15 cellular contexts compared by ENCODE assay signal in the genomic region with DNA sequence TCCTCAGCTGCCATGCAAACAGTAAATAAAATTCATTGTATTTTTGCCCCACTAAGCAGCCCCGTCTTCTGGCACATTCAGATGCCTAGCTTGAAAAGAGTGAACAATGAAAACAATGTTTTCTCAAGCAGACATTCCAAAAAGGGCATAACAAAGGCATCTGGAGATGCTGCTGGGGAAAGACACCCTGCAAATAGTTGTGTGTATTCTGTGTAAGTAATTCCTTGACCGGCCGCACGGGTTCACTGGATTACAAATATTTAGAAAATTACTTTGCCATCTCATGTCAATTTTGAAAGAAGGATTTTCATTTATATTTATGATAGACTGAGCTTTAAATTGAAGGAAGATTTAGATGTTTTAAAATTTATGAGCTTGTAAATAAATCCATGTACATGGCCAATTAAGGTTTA.
DNase-seq lines count a peak whose midpoint lies in the region; ATAC-seq and TF ChIP-seq lines count a peak whose summit lies in the region.
"Had no signal": no experiment of that assay in that cellular context is flagged by ENCODE, and none has a peak within 500 bp of the region (broad histone marks: within the 10 kb centered on the region; RNA-seq: fewer than 3 reads in every experiment).

No MANE protein-coding gene starts in this region.

- H3K27ac Mint-ChIP-seq in naive thymus-derived CD4-positive, alpha-beta T cell, result peak overlapping the region in 5 of 9 donors; percentile 2 to 76 (median 41)
- H3K27ac Mint-ChIP-seq in T-cell, result no peak overlapping the region
- no peak overlapping the region for H3K27ac Mint-ChIP-seq in naive thymus-derived CD8-positive, alpha-beta T cell
- H3K27ac Mint-ChIP-seq: activated CD8-positive, alpha-beta T cell treated with anti-CD3 and anti-CD28 coated beads for 36 hours had no signal

- no peak for TF ChIP-seq EP300 in esophagus muscularis mucosa (IDR thresholded peaks at IDR 0.05)

- H3K4me1 ChIP-seq in HUES64 (ENCODE audit: insufficient read depth, low read length) (peaks cover 78% of the 10 kb centered on the region), esophagus muscularis mucosa (peaks cover 66 to 90% (median 87%) of the 10 kb centered on the region in 4 donors)
- H3K4me1 ChIP-seq in naive thymus-derived CD4-positive, alpha-beta T cell (ENCODE audit: control insufficient read depth in 2 of 2, insufficient read depth in 2 of 2, low read length in 2 of 2), result peaks cover 0 to 41% of the 10 kb centered on the region in 2 donors

- H3K9ac ChIP-seq in HUES64 (ENCODE audit: low read depth, low read length), result peak overlapping the region; percentile 58
- H3K9ac ChIP-seq: KMS-11 had no signal

- H3K9me3 ChIP-seq in AG04450 (ENCODE audit: control insufficient read depth, insufficient read depth, low read length), result no peaks in the 10 kb centered on the region
- no peaks in the 10 kb centered on the region for H3K9me3 ChIP-seq in HUES64 (ENCODE audit: insufficient read depth, low read depth, low read length)
- H3K9me3 ChIP-seq in esophagus muscularis mucosa, result no peaks in the 10 kb centered on the region
- no peaks in the 10 kb centered on the region for H3K9me3 ChIP-seq in naive thymus-derived CD4-positive, alpha-beta T cell (ENCODE audit: control insufficient read depth in 2 of 3, low read length in 3 of 3)
- H3K9me3 ChIP-seq: heart right ventricle had no signal

- no peaks in the 10 kb centered on the region for H3K9me3 Mint-ChIP-seq in naive thymus-derived CD4-positive, alpha-beta T cell
- H3K9me3 Mint-ChIP-seq in T-cell, result no peaks in the 10 kb centered on the region
- H3K9me3 Mint-ChIP-seq in naive thymus-derived CD8-positive, alpha-beta T cell, result no peaks in the 10 kb centered on the region
- H3K9me3 Mint-ChIP-seq: activated CD8-positive, alpha-beta T cell treated with anti-CD3 and anti-CD28 coated beads for 36 hours had no signal

- H3K27ac ChIP-seq in AG04450 (ENCODE audit: low read depth, low read length) (no peak overlapping the region), HUES64 (ENCODE audit: low read depth, low read length) (peak overlapping the region; percentile 76), esophagus muscularis mucosa (replicated peaks in 1 of 4) (peak overlapping the region in 2 of 4 donors; percentile 2 to 86)
- H3K27ac ChIP-seq in naive thymus-derived CD4-positive, alpha-beta T cell (ENCODE audit: low read depth, low read length), result no peak overlapping the region
- H3K27ac ChIP-seq: KMS-11 had no signal

- no peaks in the 10 kb centered on the region for H3K27me3 Mint-ChIP-seq in naive thymus-derived CD4-positive, alpha-beta T cell
- no peaks in the 10 kb centered on the region for H3K27me3 Mint-ChIP-seq in T-cell
- H3K27me3 Mint-ChIP-seq in naive thymus-derived CD8-positive, alpha-beta T cell, result no peaks in the 10 kb centered on the region
- H3K27me3 Mint-ChIP-seq: activated CD8-positive, alpha-beta T cell treated with anti-CD3 and anti-CD28 coated beads for 36 hours had no signal

- POLR2A ChIA-PET in AG04450 (lab: Yijun Ruan, JAX) (interaction anchor here (0.6 to 0.7 kb wide), 3 partner anchors 18 to 74 kb away, joined by 3 to 4 read pairs (median 4); no protein-coding TSS in a partner anchor), T-cell (lab: Charles Lee) (interaction anchor here in 1 of 2 donors (0.5 to 0.6 kb wide), 2 partner anchors 32 to 371 kb away, joined by 3 read pairs; no protein-coding TSS in a partner anchor)
- POLR2A ChIA-PET in naive thymus-derived CD4-positive, alpha-beta T cell (lab: Charles Lee), result interaction anchor here (0.8 to 4.5 kb wide), 6 partner anchors 9 to 37 kb away, joined by 3 to 21 read pairs (median 4); no protein-coding TSS in a partner anchor
- POLR2A ChIA-PET in naive thymus-derived CD8-positive, alpha-beta T cell (lab: Charles Lee), result interaction anchor here (0.9 kb wide), 1 partner anchor 467 kb away, joined by 3 read pairs; no protein-coding TSS in a partner anchor

- no peak overlapping the region for H3K4me3 Mint-ChIP-seq in naive thymus-derived CD4-positive, alpha-beta T cell
- H3K4me3 Mint-ChIP-seq in T-cell, result no peak overlapping the region
- H3K4me3 Mint-ChIP-seq in naive thymus-derived CD8-positive, alpha-beta T cell, result no peak overlapping the region
- H3K4me3 Mint-ChIP-seq: activated CD8-positive, alpha-beta T cell treated with anti-CD3 and anti-CD28 coated beads for 36 hours had no signal

- no peak for ATAC-seq in naive thymus-derived CD4-positive, alpha-beta T cell
- ATAC-seq in T-cell (replicated peaks in 1 of 4), result no peak
- ATAC-seq in naive thymus-derived CD8-positive, alpha-beta T cell, result no peak
- ATAC-seq in HG03442 (IDR thresholded peaks at IDR 0.05; ENCODE audit: unreplicated experiment), result no peak
- no peak for ATAC-seq in GM18861 (IDR thresholded peaks at IDR 0.05; ENCODE audit: unreplicated experiment)
- ATAC-seq: activated CD8-positive, alpha-beta T cell treated with anti-CD3 and anti-CD28 coated beads for 36 hours; heart right ventricle; left lobe of liver; Right ventricle myocardium inferior had no signal

- intact Hi-C loops in esophagus muscularis mucosa (cut with DNase I), result no loop called here
- intact Hi-C loops in naive thymus-derived CD4-positive, alpha-beta T cell (cut with micrococcal nuclease), result loop anchor here in 1 of 2 donors (5.0 to 10.0 kb wide), 2 partner anchors 67 to 215 kb away; no protein-coding TSS in a partner anchor

- no peak for TF ChIP-seq POLR2A in esophagus muscularis mucosa (IDR thresholded peaks at IDR 0.05; ENCODE audit: low read depth)

- H3K27me3 ChIP-seq in AG04450 (ENCODE audit: control insufficient read depth, insufficient read depth, low read length) (no peaks in the 10 kb centered on the region), HUES64 (ENCODE audit: insufficient read depth, low read length) (no peaks in the 10 kb centered on the region), esophagus muscularis mucosa (no peaks in the 10 kb centered on the region)
- no peaks in the 10 kb centered on the region for H3K27me3 ChIP-seq in naive thymus-derived CD4-positive, alpha-beta T cell (ENCODE audit: control insufficient read depth in 2 of 2, insufficient read depth in 2 of 2, low read length in 2 of 2)
- H3K27me3 ChIP-seq: heart right ventricle had no signal

- H3K4me3 ChIP-seq in AG04450 (ENCODE audit: low read depth, low read length), result no peak overlapping the region
- peak overlapping the region; percentile 18 for H3K4me3 ChIP-seq in HUES64 (ENCODE audit: low read length)
- no peak overlapping the region for H3K4me3 ChIP-seq in esophagus muscularis mucosa
- no peak overlapping the region for H3K4me3 ChIP-seq in naive thymus-derived CD4-positive, alpha-beta T cell (ENCODE audit: low read length)
- H3K4me3 ChIP-seq: heart right ventricle had no signal

- peaks cover 0 to 14% (median 9%) of the 10 kb centered on the region in 5 donors for H3K36me3 Mint-ChIP-seq in naive thymus-derived CD4-positive, alpha-beta T cell
- H3K36me3 Mint-ChIP-seq in T-cell, result peaks cover 25% of the 10 kb centered on the region
- H3K36me3 Mint-ChIP-seq in naive thymus-derived CD8-positive, alpha-beta T cell, result peaks cover 0 to 19% (median 2%) of the 10 kb centered on the region in 3 donors

- peak; percentile 18; the same call in 1 of the 2 replicates for TF ChIP-seq CTCF in AG04450 (IDR thresholded peaks at IDR 0.05; ENCODE audit: low read depth, low read length)
- peak in 2 of 3 experiments; percentile 30 to 48 for TF ChIP-seq CTCF in esophagus muscularis mucosa (IDR thresholded peaks at IDR 0.05)

- peaks cover 38 to 91% (median 78%) of the 10 kb centered on the region in 7 donors for H3K4me1 Mint-ChIP-seq in naive thymus-derived CD4-positive, alpha-beta T cell
- peaks cover 53 to 66% (median 66%) of the 10 kb centered on the region in 3 donors for H3K4me1 Mint-ChIP-seq in T-cell
- peaks cover 32 to 71% (median 63%) of the 10 kb centered on the region in 4 donors for H3K4me1 Mint-ChIP-seq in naive thymus-derived CD8-positive, alpha-beta T cell

- H3K36me3 ChIP-seq in HUES64 (ENCODE audit: insufficient read depth, low read length) (peaks cover 6% of the 10 kb centered on the region; the same call in 1 of the 2 replicates), esophagus muscularis mucosa (peaks cover 0 to 1% (median 0%) of the 10 kb centered on the region in 4 donors)
- H3K36me3 ChIP-seq in naive thymus-derived CD4-positive, alpha-beta T cell (ENCODE audit: control insufficient read depth in 2 of 3, insufficient read depth in 3 of 3, low read length in 3 of 3), result peaks cover 0 to 8% (median 0%) of the 10 kb centered on the region in 3 experiments

- 21% methylated on average over 4 of the region's 4 CpGs for WGBS in HUES64
- WGBS in esophagus muscularis mucosa, result 49% methylated on average over 4 of the region's 4 CpGs

- CTCF ChIA-PET in AG04450 (lab: Charles Lee) (interaction anchor here (0.5 to 1.5 kb wide), 8 partner anchors 18 to 315 kb away, joined by 3 to 6 read pairs (median 3); no protein-coding TSS in a partner anchor), T-cell (lab: Charles Lee) (no interaction called here)
- CTCF ChIA-PET in naive thymus-derived CD4-positive, alpha-beta T cell (lab: Charles Lee), result interaction anchor here (0.6 to 1.0 kb wide), 2 partner anchors 39 to 52 kb away, joined by 3 to 4 read pairs; no protein-coding TSS in a partner anchor

- no peak for DNase-seq in AG04450 (ENCODE audit: low read depth, low spot score)
- no peak for DNase-seq in esophagus muscularis mucosa (ENCODE audit: extremely low spot score)
- DNase-seq in naive thymus-derived CD4-positive, alpha-beta T cell, result no peak
- DNase-seq in T-cell, result no peak
- DNase-seq in naive thymus-derived CD8-positive, alpha-beta T cell, result no peak
- DNase-seq: activated CD8-positive, alpha-beta T cell treated with anti-CD3 and anti-CD28 coated beads for 36 hours; activated gamma-delta T cell; heart right ventricle; NCI-H1694 had no signal

Comparison
In these comparisons a context has a peak if more than half of its experiments do, and no peak if none do; other contexts are left out.
1. H3K27ac Mint-ChIP-seq: peak in naive thymus-derived CD4-positive, alpha-beta T cell (5 of 9); none in T-cell (0 of 2) and naive thymus-derived CD8-positive, alpha-beta T cell (0 of 10).
2. CTCF ChIA-PET loops: an anchor here in AG04450 (0.5 to 1.5 kb wide) and naive thymus-derived CD4-positive, alpha-beta T cell (0.6 to 1.0 kb wide); none called in T-cell.